Comparison of ENCODE assay signal across 9 cellular contexts in genomic region chr17:80968602-80969029, GRCh38. TPM values are rescaled to one million over a fixed set of nuclear protein-coding genes. Genes with fewer than 3 reads are reported as not detected.
DNase-seq lines count a peak whose midpoint lies in the region; ATAC-seq and TF ChIP-seq lines count a peak whose summit lies in the region.
"Had no signal": no experiment of that assay in that cellular context is flagged by ENCODE, and none has a peak within 500 bp of the region (broad histone marks: within the 10 kb centered on the region; RNA-seq: fewer than 3 reads in every experiment).

No MANE protein-coding gene starts in this region.

- no peaks in the 10 kb centered on the region for H3K4me1 ChIP-seq in HCT116 (ENCODE audit: control insufficient read depth in 1 of 2, insufficient read depth in 2 of 2, low read length in 2 of 2)
- peaks cover 9 to 33% of the 10 kb centered on the region in 2 experiments; a peak in 2 of 4 replicates for H3K4me1 ChIP-seq in SK-N-SH (ENCODE audit: control insufficient read depth in 1 of 2, insufficient read depth in 2 of 2, low read depth in 1 of 2, low read length in 1 of 2)
- peaks cover 6 to 40% (median 30%) of the 10 kb centered on the region in 3 donors for H3K4me1 ChIP-seq in gastroesophageal sphincter
- H3K4me1 ChIP-seq in skeletal muscle tissue (ENCODE audit: control insufficient read depth in 3 of 3, insufficient read depth in 3 of 3, low read length in 3 of 3): peaks cover 24 to 33% (median 28%) of the 10 kb centered on the region in 3 donors

- H3K27me3 ChIP-seq in HCT116 (ENCODE audit: insufficient read depth, low read length): no peaks in the 10 kb centered on the region
- no peaks in the 10 kb centered on the region for H3K27me3 ChIP-seq in SK-N-SH (ENCODE audit: insufficient read depth)
- H3K27me3 ChIP-seq in gastroesophageal sphincter: peaks cover 19% of the 10 kb centered on the region
- H3K27me3 ChIP-seq in skeletal muscle tissue (ENCODE audit: control insufficient read depth in 3 of 3, insufficient read depth in 3 of 3, low read length in 3 of 3): peaks cover 7 to 28% (median 25%) of the 10 kb centered on the region in 3 donors

- RAD21 ChIA-PET in HCT116 (lab: Charles Lee; ENCODE audit: low non-redundant PET in 1 of 2, low total read pairs in 2 of 2, uncharacterized antibody in 2 of 2, unreplicated experiment in 2 of 2): no interaction called here

- TF ChIP-seq EP300 in SK-N-SH (IDR thresholded peaks at IDR 0.05; ENCODE audit: borderline replicate concordance in 1 of 2, low read depth in 1 of 2, low read length in 1 of 2) (no peak), gastroesophageal sphincter (IDR thresholded peaks at IDR 0.05) (no peak)

- H3K9me2 ChIP-seq in HCT116 (ENCODE audit: insufficient read depth) (no peaks in the 10 kb centered on the region), SK-N-SH (no peaks in the 10 kb centered on the region)

- no peak for TF ChIP-seq RAD21 in HCT116 (IDR thresholded peaks at IDR 0.05; ENCODE audit: low read depth)
- no peak for TF ChIP-seq RAD21 in SK-N-SH (IDR thresholded peaks at IDR 0.05; ENCODE audit: low read length)

- no peaks in the 10 kb centered on the region; a peak in 1 of 4 replicates for H3K36me3 ChIP-seq in HCT116 (ENCODE audit: control insufficient read depth in 1 of 2, insufficient read depth in 2 of 2, low read length in 2 of 2)
- peaks cover 0 to 15% of the 10 kb centered on the region in 2 experiments for H3K36me3 ChIP-seq in SK-N-SH (replicated peaks in 1 of 2; ENCODE audit: control insufficient read depth in 1 of 2, insufficient read depth in 2 of 2, low read length in 1 of 2)
- H3K36me3 ChIP-seq in gastroesophageal sphincter: peaks cover 0 to 24% of the 10 kb centered on the region in 2 donors
- H3K36me3 ChIP-seq in skeletal muscle tissue (ENCODE audit: control insufficient read depth in 3 of 3, insufficient read depth in 3 of 3, low read length in 3 of 3): peaks cover 0 to 7% (median 4%) of the 10 kb centered on the region in 3 donors

- H4K20me1 ChIP-seq in HCT116 (ENCODE audit: insufficient read depth) (no peaks in the 10 kb centered on the region), SK-N-SH (ENCODE audit: insufficient read depth) (no peaks in the 10 kb centered on the region)

- no peak for TF ChIP-seq CTCF in HCT116 (IDR thresholded peaks at IDR 0.05 in 2 of 3, conservative IDR thresholded peaks at IDR 0.05 in 1 of 3; ENCODE audit: borderline replicate concordance in 1 of 3, insufficient read depth in 1 of 3, low read depth in 2 of 3, low read length in 2 of 3)
- no peak for TF ChIP-seq CTCF in SK-N-SH (IDR thresholded peaks at IDR 0.05)
- no peak for TF ChIP-seq CTCF in gastroesophageal sphincter (IDR thresholded peaks at IDR 0.05)
- TF ChIP-seq CTCF in omental fat pad (IDR thresholded peaks at IDR 0.05): no peak
- no peak for TF ChIP-seq CTCF in nephron progenitor cell (IDR thresholded peaks at IDR 0.05)

- TF ChIP-seq POLR2A in HCT116 (IDR thresholded peaks at IDR 0.05; ENCODE audit: borderline replicate concordance, extremely low read depth, insufficient read depth, insufficient read length): no peak
- TF ChIP-seq POLR2A in gastroesophageal sphincter (IDR thresholded peaks at IDR 0.05): no peak

- 28% methylated on average over 17 of the region's 17 CpGs for WGBS in SK-N-SH (ENCODE audit: low lambda C conversion rate)
- WGBS in gastroesophageal sphincter (ENCODE audit: low coverage in 1 of 2), 2 donors: no CpG with 5 or more reads among the region's 17 CpGs

- H3K79me2 ChIP-seq in HCT116 (ENCODE audit: insufficient read depth, low read length) (no peaks in the 10 kb centered on the region), SK-N-SH (ENCODE audit: insufficient read depth) (no peaks in the 10 kb centered on the region)

- intact Hi-C loops in HCT116 (cut with micrococcal nuclease): no loop called here

- H2AFZ ChIP-seq in HCT116 (ENCODE audit: low read depth, low read length, poor library complexity, severe bottlenecking) (no peak overlapping the region), SK-N-SH (ENCODE audit: low read depth) (no peak overlapping the region)

- peaks cover 9% of the 10 kb centered on the region for H3K36me3 Mint-ChIP-seq in nephron progenitor cell (ENCODE audit: low read depth)

- ATAC-seq in HCT116 (no peak), gastroesophageal sphincter (peak; percentile 78), omental fat pad (ENCODE audit: low FRiP score) (no peak), GM18498 (IDR thresholded peaks at IDR 0.05; ENCODE audit: unreplicated experiment) (no peak)

- CTCF ChIA-PET in HCT116 (lab: Charles Lee) (no interaction called here), SK-N-SH (lab: Yijun Ruan, JAX) (interaction anchor here (0.6 to 5.7 kb wide), 11 partner anchors 10 to 541 kb away, joined by 3 to 47 read pairs (median 3); partner anchors contain the start of gene CHMP6)

- no peak overlapping the region for H3K27ac ChIP-seq in HCT116 (ENCODE audit: low read depth, low read length)
- H3K27ac ChIP-seq in SK-N-SH (ENCODE audit: low read depth in 2 of 2, low read length in 1 of 2): peak overlapping the region in 1 of 2 experiments; percentile 4; a peak in 2 of 4 replicates
- H3K27ac ChIP-seq in gastroesophageal sphincter: peak overlapping the region; percentile 14 to 88 (median 81)
- H3K27ac ChIP-seq in skeletal muscle tissue (ENCODE audit: low read depth, low read length): peak overlapping the region; percentile 69

- H3K9me3 Mint-ChIP-seq in nephron progenitor cell: no peaks in the 10 kb centered on the region

- H3K4me2 ChIP-seq in HCT116 (ENCODE audit: low read length) (no peak overlapping the region), SK-N-SH (peak overlapping the region; percentile 22; the same call in 1 of the 2 replicates)

- H3K27ac Mint-ChIP-seq in nephron progenitor cell: no peak overlapping the region

- H3K4me3 ChIP-seq in HCT116 (replicated peaks in 1 of 2; ENCODE audit: low read depth in 1 of 2, low read length in 2 of 2): no peak overlapping the region
- no peak overlapping the region for H3K4me3 ChIP-seq in SK-N-SH (ENCODE audit: low read depth in 2 of 2, low read length in 1 of 2)
- H3K4me3 ChIP-seq in gastroesophageal sphincter: no peak overlapping the region
- peak overlapping the region in 1 of 3 donors; percentile 43 for H3K4me3 ChIP-seq in skeletal muscle tissue (ENCODE audit: low read length in 3 of 3)

- peaks cover 6% of the 10 kb centered on the region for H3K27me3 Mint-ChIP-seq in nephron progenitor cell (ENCODE audit: low read depth, poor library complexity)

- H3K9ac ChIP-seq in HCT116 (ENCODE audit: low read length) (no peak overlapping the region), SK-N-SH (no peak overlapping the region), skeletal muscle tissue (ENCODE audit: low read depth in 1 of 3, low read length in 3 of 3) (peak overlapping the region in 2 of 3 donors; percentile 38 to 50)

- H3F3A ChIP-seq in SK-N-SH (replicated peaks; ENCODE audit: insufficient read depth): peaks cover 4% of the 10 kb centered on the region

- H3K4me3 Mint-ChIP-seq in nephron progenitor cell: no peak overlapping the region

- POLR2A ChIA-PET in HCT116 (lab: Charles Lee): no interaction called here
- POLR2A ChIA-PET in SK-N-SH (lab: Yijun Ruan, JAX): no interaction called here

- H3K4me1 Mint-ChIP-seq in nephron progenitor cell: peaks cover 30% of the 10 kb centered on the region

- H3K9me3 ChIP-seq in HCT116 (ENCODE audit: control insufficient read depth in 1 of 2, insufficient read depth in 1 of 2, low read depth in 1 of 2, low read length in 2 of 2) (no peaks in the 10 kb centered on the region), SK-N-SH (no peaks in the 10 kb centered on the region), gastroesophageal sphincter (no peaks in the 10 kb centered on the region), skeletal muscle tissue (ENCODE audit: control insufficient read depth in 3 of 3, low read length in 3 of 3) (no peaks in the 10 kb centered on the region)

- no peak for DNase-seq in HCT116 (ENCODE audit: low read depth, low spot score)
- peak; percentile 86 for DNase-seq in SK-N-SH
- no peak for DNase-seq in omental fat pad (ENCODE audit: low spot score)
- no peak for DNase-seq in nephron progenitor cell
- DNase-seq in cortex of kidney (lab: John Stamatoyannopoulos, UW): no peak
- DNase-seq: activated gamma-delta T cell had no signal

- BruUV-seq in HCT116 (replicated peaks; lab: Mats Ljungman, UMichigan): TSS peak; percentile 35

TF ChIP-seq in HCT116, 20 proteins besides CTCF, POLR2A, EP300 and RAD21 (continues in another document):
- no peak for TF ChIP-seq CEBPB (IDR thresholded peaks at IDR 0.05; ENCODE audit: low read depth)
- TF ChIP-seq EGR1 (IDR thresholded peaks at IDR 0.05; ENCODE audit: low read depth): no peak

TF ChIP-seq in SK-N-SH, 30 proteins besides CTCF, POLR2A, EP300 and RAD21:
- TF ChIP-seq FOXJ3 (CRISPR knock-in tag; IDR thresholded peaks at IDR 0.05) (0 out of 2 replicates have a peak, but pooled peaks have one; percentile 56), CHD2 (IDR thresholded peaks at IDR 0.05; ENCODE audit: low read length, partially characterized antibody) (peak; percentile 4), POLR2AphosphoS5 (IDR thresholded peaks at IDR 0.05; ENCODE audit: low read depth, low read length) (no peak), MXI1 (IDR thresholded peaks at IDR 0.05; ENCODE audit: low read depth, low read length) (peak; percentile 77), ELF1 (IDR thresholded peaks at IDR 0.05) (no peak), RFX5 (IDR thresholded peaks at IDR 0.05; ENCODE audit: low read length) (no peak)

RNA-seq across cellular contexts. Expression of gene CHMP6, which starts 23.0 kb away (rescaled TPM):
- total RNA-seq in HCT116 (2021; ENCODE audit: unreplicated experiment): 22.0 TPM
- polyA plus RNA-seq in HCT116 (2012): 14.7 and 15.2 TPM in 2 replicates
- 44.1 and 44.3 TPM in 2 replicates for polyA plus RNA-seq in SK-N-SH (2012; rRNA removed)
- 39.4 and 46.0 TPM in 2 replicates for polyA plus RNA-seq in SK-N-SH (2012; cell fraction: cytosol; rRNA removed)
- 24.7 and 32.2 TPM in 2 replicates for polyA plus RNA-seq in SK-N-SH (2012; cell fraction: nucleus; rRNA removed)
- total RNA-seq in gastroesophageal sphincter: 10 to 100 TPM; 17.6 to 26.0 (median 19.0) TPM
- total RNA-seq in skeletal muscle tissue: 12.5 TPM
- total RNA-seq in omental fat pad: 10 to 100 TPM; 13.5 to 23.2 (median 16.8) TPM

Comparison
In these comparisons a context has a peak if more than half of its experiments do, and no peak if none do; other contexts are left out.
1. H3K9ac ChIP-seq: peak in skeletal muscle tissue (2 of 3); none in HCT116 (single experiment) and SK-N-SH (single experiment).